ENCODE assay signal across 7 cellular contexts in genomic region chr2:135531231-135532197, GRCh38. TPM values are rescaled to one million over a fixed set of nuclear protein-coding genes. Genes with fewer than 3 reads are reported as not detected.
DNase-seq lines count a peak whose midpoint lies in the region; ATAC-seq and TF ChIP-seq lines count a peak whose summit lies in the region.

R3HDM1 (plus strand) TSS chr2:135531484; CDS start chr2:135604846, 73,362 bp downstream.

- WGBS in hepatocyte (ENCODE audit: low lambda C conversion rate, missing lambda C conversion rate) = 1% methylated on average over 47 of the region's 75 CpGs

- H3K79me2 ChIP-seq in hepatocyte = peaks cover 56% of the 10 kb centered on the region

- H3K27ac ChIP-seq in hepatocyte = peak within 1 kb of the TSS; percentile 86

- H3K4me1 ChIP-seq in hepatocyte (ENCODE audit: insufficient read depth) = peaks cover 11% of the 10 kb centered on the region

- DNase-seq in NCI-H2081 (lab: John Stamatoyannopoulos, UW) = peak; percentile 99 to 100
- peak; percentile 95 for DNase-seq in T1000 (lab: John Stamatoyannopoulos, UW)
- peak; percentile 100 for DNase-seq in astrocyte of the hippocampus (ENCODE audit: low read depth, low spot score)
- DNase-seq in hepatocyte (ENCODE audit: low spot score) = peak; percentile 99
- peak; percentile 100 for DNase-seq in renal cortical epithelial cell (ENCODE audit: low read depth)

- no peaks in the 10 kb centered on the region for H4K20me1 ChIP-seq in hepatocyte (ENCODE audit: insufficient read depth, poor library complexity, severe bottlenecking)

- TF ChIP-seq CTCF in hepatocyte (IDR thresholded peaks at IDR 0.05; ENCODE audit: poor library complexity) = peak; percentile 30

- peak within 1 kb of the TSS; percentile 82 for H2AFZ ChIP-seq in hepatocyte

- H3K9me2 ChIP-seq in hepatocyte (replicated peaks; ENCODE audit: insufficient read depth) = no peaks in the 10 kb centered on the region

- H3K36me3 ChIP-seq in hepatocyte (replicated peaks; ENCODE audit: insufficient read depth, low read depth) = no peaks in the 10 kb centered on the region

- peak within 1 kb of the TSS; percentile 93 for H3K4me2 ChIP-seq in hepatocyte

- no peaks in the 10 kb centered on the region for H3K27me3 ChIP-seq in hepatocyte

- H3K4me3 ChIP-seq in hepatocyte = peak within 1 kb of the TSS; percentile 46

- H3K9me3 ChIP-seq in hepatocyte (ENCODE audit: low read depth) = no peaks in the 10 kb centered on the region

- ATAC-seq in GM18508 (IDR thresholded peaks at IDR 0.05; ENCODE audit: insufficient read depth, unreplicated experiment) = peak; percentile 73
- peak; percentile 82 for ATAC-seq in HG03025 (IDR thresholded peaks at IDR 0.05; ENCODE audit: low FRiP score, unreplicated experiment)

RNA-seq across cellular contexts. Expression of gene R3HDM1, which starts in this region (rescaled TPM):
- total RNA-seq in hepatocyte = 10.5 and 10.9 TPM in 2 replicates
- 9.1 and 10.6 TPM in 2 replicates for polyA plus RNA-seq in hepatocyte
- total RNA-seq in renal cortical epithelial cell = 3.1 and 23.3 TPM in 2 replicates

Comparison
In these comparisons a context has a peak if more than half of its experiments do, and no peak if none do; other contexts are left out.
1. Peak in every context shown above with its lines: DNase-seq, ATAC-seq, H3K4me3 ChIP-seq and H3K27ac ChIP-seq.